Comparison of ENCODE assay signal across 15 cellular contexts in genomic region chr18:61334951-61335736, GRCh38. TPM values are rescaled to one million over a fixed set of nuclear protein-coding genes. Genes with fewer than 3 reads are reported as not detected.
DNase-seq lines count a peak whose midpoint lies in the region; ATAC-seq and TF ChIP-seq lines count a peak whose summit lies in the region.
"Had no signal": no experiment of that assay in that cellular context is flagged by ENCODE, and none has a peak within 500 bp of the region (broad histone marks: within the 10 kb centered on the region; RNA-seq: fewer than 3 reads in every experiment).

No MANE protein-coding gene starts in this region.

- WGBS in esophagus muscularis mucosa, result 59% methylated on average over 11 of the region's 11 CpGs

- TF ChIP-seq EP300 in esophagus muscularis mucosa (IDR thresholded peaks at IDR 0.05), result no peak

- TF ChIP-seq POLR2A in esophagus muscularis mucosa (IDR thresholded peaks at IDR 0.05; ENCODE audit: low read depth), result no peak

- H3K27me3 Mint-ChIP-seq in WTC11 (ENCODE audit: low read depth), result peaks cover 36% of the 10 kb centered on the region

- no peak for TF ChIP-seq CTCF in WTC11 (IDR thresholded peaks at IDR 0.05)
- TF ChIP-seq CTCF in osteoblast (IDR thresholded peaks at IDR 0.05; ENCODE audit: extremely low read depth, low read depth, low read length), result no peak
- TF ChIP-seq CTCF in WERI-Rb-1 (IDR thresholded peaks at IDR 0.05; ENCODE audit: low read depth, low read length), result no peak
- no peak for TF ChIP-seq CTCF in colonic mucosa (IDR thresholded peaks at IDR 0.05)
- no peak for TF ChIP-seq CTCF in esophagus muscularis mucosa (IDR thresholded peaks at IDR 0.05)

- H3K27me3 ChIP-seq in osteoblast (ENCODE audit: insufficient read depth, low read length) (peaks cover 45% of the 10 kb centered on the region), WERI-Rb-1 (ENCODE audit: insufficient read depth, low read depth, severe bottlenecking) (no peaks in the 10 kb centered on the region), colonic mucosa (peaks cover 16% of the 10 kb centered on the region), esophagus muscularis mucosa (peaks cover 0 to 40% (median 6%) of the 10 kb centered on the region in 4 donors)

- POLR2A ChIA-PET in WTC11 (lab: Charles Lee), result no interaction called here

- H3K4me3 ChIP-seq in osteoblast (ENCODE audit: insufficient read depth, low read length) (peak overlapping the region; percentile 49), WERI-Rb-1 (ENCODE audit: low read depth, low read length) (no peak overlapping the region), colonic mucosa (no peak overlapping the region), esophagus muscularis mucosa (peak overlapping the region in 1 of 4 donors; percentile 42)

- H3K9me3 Mint-ChIP-seq in WTC11, result no peaks in the 10 kb centered on the region

- H3K27ac ChIP-seq in osteoblast (ENCODE audit: low read depth, low read length), result no peak overlapping the region
- no peak overlapping the region for H3K27ac ChIP-seq in WERI-Rb-1
- no peak overlapping the region for H3K27ac ChIP-seq in colonic mucosa
- no peak overlapping the region for H3K27ac ChIP-seq in esophagus muscularis mucosa (replicated peaks in 1 of 4)
- H3K27ac ChIP-seq: Peyer's patch had no signal

- H3K4me1 Mint-ChIP-seq in WTC11, result peaks cover 33% of the 10 kb centered on the region

- peak overlapping the region; percentile 51 for H2AFZ ChIP-seq in osteoblast (ENCODE audit: low read length)

- ATAC-seq in WTC11 (no peak), GM19351 (IDR thresholded peaks at IDR 0.05; ENCODE audit: unreplicated experiment) (no peak)

- H3K27ac Mint-ChIP-seq in WTC11, result no peak overlapping the region

- no peaks in the 10 kb centered on the region for H3K79me2 ChIP-seq in osteoblast (ENCODE audit: insufficient read depth, low read length)

- H3K4me1 ChIP-seq in osteoblast (ENCODE audit: insufficient read depth, low read length) (peaks cover 5% of the 10 kb centered on the region), colonic mucosa (no peaks in the 10 kb centered on the region), esophagus muscularis mucosa (peaks cover 4 to 16% (median 14%) of the 10 kb centered on the region in 4 donors)

- H3K36me3 ChIP-seq in osteoblast (ENCODE audit: insufficient read depth, low read length) (no peaks in the 10 kb centered on the region), WERI-Rb-1 (no peaks in the 10 kb centered on the region), colonic mucosa (no peaks in the 10 kb centered on the region), esophagus muscularis mucosa (no peaks in the 10 kb centered on the region)
- H3K36me3 ChIP-seq: Peyer's patch had no signal

- CTCF ChIA-PET in WTC11 (lab: Charles Lee), result interaction anchor here (2.4 kb wide), 1 partner anchor 13 kb away, joined by 16 read pairs; no protein-coding TSS in a partner anchor

- intact Hi-C loops in colonic mucosa (cut with DNase I), result no loop called here
- intact Hi-C loops in esophagus muscularis mucosa (cut with DNase I), result no loop called here

- no peaks in the 10 kb centered on the region for H3K9me3 ChIP-seq in osteoblast (ENCODE audit: low read depth, low read length)
- H3K9me3 ChIP-seq in WERI-Rb-1 (ENCODE audit: severe bottlenecking), result no peaks in the 10 kb centered on the region
- H3K9me3 ChIP-seq in colonic mucosa, result no peaks in the 10 kb centered on the region
- H3K9me3 ChIP-seq in esophagus muscularis mucosa, result no peaks in the 10 kb centered on the region
- H3K9me3 ChIP-seq: Peyer's patch had no signal

- DNase-seq in EH (ENCODE audit: low read depth), result peak; percentile 2
- no peak for DNase-seq in WTC11 (ENCODE audit: low spot score)
- peak; percentile 55 to 73 for DNase-seq in hippocampal formation (lab: John Stamatoyannopoulos, UW)
- DNase-seq in osteoblast (ENCODE audit: insufficient read length, low spot score, missing footprints), result peak; percentile 54
- no peak for DNase-seq in WERI-Rb-1
- DNase-seq in colonic mucosa, result no peak
- no peak for DNase-seq in esophagus muscularis mucosa (ENCODE audit: extremely low spot score)
- DNase-seq: activated CD4-positive, alpha-beta T cell treated with anti-CD3 and anti-CD28 coated beads for 48 hours; activated effector memory CD4-positive, alpha-beta T cell treated with anti-CD3 and anti-CD28 coated beads, Interleukin-2, amount 50 U/mL, for 16 hours; AML-193; DND-41; KBM-7; T-helper 1 cell had no signal

- no peaks in the 10 kb centered on the region for H4K20me1 ChIP-seq in osteoblast (ENCODE audit: insufficient read depth, low read length)

- no peaks in the 10 kb centered on the region for H3K36me3 Mint-ChIP-seq in WTC11

- peak overlapping the region; percentile 59 for H3K4me2 ChIP-seq in osteoblast (ENCODE audit: insufficient read depth, low read length)

- no peak overlapping the region for H3K9ac ChIP-seq in colonic mucosa (ENCODE audit: low read depth in 2 of 2, low read length in 2 of 2)

- H3K4me3 Mint-ChIP-seq in WTC11, result peak overlapping the region; percentile 89

TF ChIP-seq in WTC11, 78 proteins besides CTCF, POLR2A, EP300 and RAD21:
- no peak for TF ChIP-seq RELA (CRISPR knock-in tag; IDR thresholded peaks at IDR 0.05; ENCODE audit: borderline replicate concordance)
TF ChIP-seq in WTC11: peak in this region for 0.

RNA-seq across cellular contexts. Expression of gene CDH20, which starts 1.9 kb away (rescaled TPM):
- total RNA-seq in WTC11 (2021), result 0.16 to 0.39 TPM (median 0.16 TPM) in 3 replicates
- not detected in 2 replicates for total RNA-seq in osteoblast
- not detected for total RNA-seq in colonic mucosa
- total RNA-seq in esophagus muscularis mucosa, result under 1 TPM; 0.06 to 0.99 (median 0.27) TPM

Comparison
In these comparisons a context has a peak if more than half of its experiments do, and no peak if none do; other contexts are left out.
1. DNase-seq: peak in EH (single experiment), hippocampal formation (2 of 2) and osteoblast (single experiment); none in WTC11 (single experiment), WERI-Rb-1 (single experiment), colonic mucosa (single experiment) and esophagus muscularis mucosa (single experiment).